In the genomic region with DNA sequence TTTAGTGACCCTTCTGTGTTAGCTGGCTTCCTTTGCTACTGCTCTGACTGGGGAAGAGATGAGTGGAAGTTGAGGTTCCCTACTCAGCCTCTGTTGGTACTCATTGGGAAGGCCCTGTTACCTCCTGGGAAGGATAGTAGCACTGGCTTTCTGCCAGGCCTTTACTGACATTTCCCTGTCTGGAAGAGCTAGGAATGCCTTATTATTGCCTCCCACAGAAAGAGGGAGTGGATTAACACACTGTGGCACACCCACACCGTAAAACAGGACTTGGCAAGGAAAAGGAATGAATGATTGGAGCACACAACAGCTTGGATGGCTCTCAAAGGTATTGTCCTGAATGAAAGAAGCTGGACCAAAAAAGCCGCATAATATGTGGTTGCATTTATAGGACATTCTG, we compare ENCODE assay signal across 26 cellular contexts. TPM values are rescaled to one million over a fixed set of nuclear protein-coding genes. Genes with fewer than 3 reads are reported as not detected.
DNase-seq lines count a peak whose midpoint lies in the region; ATAC-seq and FAIRE-seq lines count a peak whose summit lies in the region.
"Had no signal": no experiment of that assay in that cellular context is flagged by ENCODE, and none has a peak within 500 bp of the region (broad histone marks: within the 10 kb centered on the region; RNA-seq: fewer than 3 reads in every experiment).

No MANE protein-coding gene starts in this region.

- H3K27ac Mint-ChIP-seq in central memory CD8-positive, alpha-beta T cell (ENCODE audit: low read depth) = peak overlapping the region; percentile 83
- H3K27ac Mint-ChIP-seq: memory B cell; stimulated activated memory B cell treated with anti-CD40 and anti-IgM and Interleukin-4, amounts not matched to agents 10 μg/mL and 1 μg/mL and 100 μg/mL, for 72 hours had no signal

- H3K36me3 Mint-ChIP-seq in activated T-cell treated with anti-CD3 and anti-CD28 coated beads, Interleukin-2, amount 50 U/mL, for 4 hours (ENCODE audit: insufficient read depth) = peaks cover 35% of the 10 kb centered on the region
- H3K36me3 Mint-ChIP-seq in central memory CD8-positive, alpha-beta T cell (ENCODE audit: insufficient read depth) = peaks cover 35% of the 10 kb centered on the region

- peaks cover 89% of the 10 kb centered on the region for H3K4me1 Mint-ChIP-seq in activated T-cell treated with anti-CD3 and anti-CD28 coated beads, Interleukin-2, amount 50 U/mL, for 4 hours (ENCODE audit: low read depth)
- H3K4me1 Mint-ChIP-seq in central memory CD8-positive, alpha-beta T cell = peaks cover 93% of the 10 kb centered on the region

- no peaks in the 10 kb centered on the region for H3K9me3 Mint-ChIP-seq in activated T-cell treated with anti-CD3 and anti-CD28 coated beads, Interleukin-2, amount 50 U/mL, for 4 hours
- no peaks in the 10 kb centered on the region for H3K9me3 Mint-ChIP-seq in central memory CD8-positive, alpha-beta T cell
- H3K9me3 Mint-ChIP-seq: memory B cell; stimulated activated memory B cell treated with anti-CD40 and anti-IgM and Interleukin-4, amounts not matched to agents 10 μg/mL and 1 μg/mL and 100 μg/mL, for 72 hours had no signal

- no peak for DNase-seq in activated T-cell treated with anti-CD3 and anti-CD28 coated beads, Interleukin-2, amount 50 U/mL, for 4 hours
- no peak for DNase-seq in activated T-cell treated with anti-CD3 and anti-CD28 coated beads for 4 hours
- DNase-seq in HTR-8/SVneo (ENCODE audit: insufficient read length, low spot score) = no peak
- DNase-seq in central memory CD8-positive, alpha-beta T cell (ENCODE audit: low spot score in 2 of 2) = no peak
- peak; percentile 10 for DNase-seq in putamen (ENCODE audit: low spot score)
- no peak for DNase-seq in NCI-H2227 (lab: John Stamatoyannopoulos, UW; ENCODE audit: unreplicated experiment)
- DNase-seq in SHP77 (lab: John Stamatoyannopoulos, UW) = no peak
- no peak for DNase-seq in NCI-H774 (lab: John Stamatoyannopoulos, UW)
- DNase-seq: activated CD4-positive, alpha-beta T cell treated with anti-CD3 and anti-CD28 coated beads for 48 hours; H7; KBM-7; NCI-H146; NCI-H510A; occipital lobe; stimulated activated CD4-positive, alpha-beta T cell treated with anti-CD3 and anti-CD28 coated beads, Interleukin-2, amount 100 ng/mL, for 48 hours; T-helper 2 cell; uterus had no signal

- peak overlapping the region; percentile 7 for H3K4me3 Mint-ChIP-seq in activated T-cell treated with anti-CD3 and anti-CD28 coated beads, Interleukin-2, amount 50 U/mL, for 4 hours
- H3K4me3 Mint-ChIP-seq in central memory CD8-positive, alpha-beta T cell = peak overlapping the region; percentile 81
- H3K4me3 Mint-ChIP-seq: memory B cell; stimulated activated memory B cell treated with anti-CD40 and anti-IgM and Interleukin-4, amounts not matched to agents 10 μg/mL and 1 μg/mL and 100 μg/mL, for 72 hours had no signal

- H3K27me3 Mint-ChIP-seq in activated T-cell treated with anti-CD3 and anti-CD28 coated beads, Interleukin-2, amount 50 U/mL, for 4 hours (ENCODE audit: low read depth) = no peaks in the 10 kb centered on the region
- no peaks in the 10 kb centered on the region for H3K27me3 Mint-ChIP-seq in central memory CD8-positive, alpha-beta T cell
- H3K27me3 Mint-ChIP-seq: memory B cell; stimulated activated memory B cell treated with anti-CD40 and anti-IgM and Interleukin-4, amounts not matched to agents 10 μg/mL and 1 μg/mL and 100 μg/mL, for 72 hours had no signal

- no peak for ATAC-seq in activated T-cell treated with anti-CD3 and anti-CD28 coated beads, Interleukin-2, amount 50 U/mL, for 4 hours
- no peak for ATAC-seq in central memory CD8-positive, alpha-beta T cell (replicated peaks; ENCODE audit: extremely low read depth, poor library complexity, severe bottlenecking)
- ATAC-seq: Panc1; stimulated activated memory B cell treated with anti-CD40 and anti-IgM and Interleukin-4, amounts not matched to agents 10 μg/mL and 1 μg/mL and 100 μg/mL, for 72 hours had no signal

- FAIRE-seq in HTR-8/SVneo (lab: Jason Lieb, UNC) = peak; percentile 83
- FAIRE-seq: GM12891 had no signal

RNA-seq across cellular contexts. Expression of a gene that starts 12.2 kb away (rescaled TPM):
- total RNA-seq in activated T-cell treated with anti-CD3 and anti-CD28 coated beads, Interleukin-2, amount 50 U/mL, for 4 hours = 1 to 10 TPM; 1.8 to 2.5 (median 2.2) TPM
- total RNA-seq: Daoy, H7, HT-29, renal cortical epithelial cell, SJSA1, smooth muscle cell had no signal
